24 cellular contexts compared by ENCODE assay signal in genomic region chr22:17313591-17313990, GRCh38. TPM values are rescaled to one million over a fixed set of nuclear protein-coding genes. Genes with fewer than 3 reads are reported as not detected.
"Had no signal": no experiment of that assay in that cellular context is flagged by ENCODE, and none has a peak within 500 bp of the region (broad histone marks: within the 10 kb centered on the region; RNA-seq: fewer than 3 reads in every experiment).

No MANE protein-coding gene starts in this region.

- H3K27ac Mint-ChIP-seq: dendritic cell treated with granulocyte-macrophage colony-stimulating factor and Interleukin-4, amounts not matched to agents 40 ng/mL and 50 ng/mL, for 4 days; immature natural killer cell; type B pancreatic cell had no signal

- DNase-seq: colonic mucosa; effector CD8-positive, alpha-beta T cell; endodermal cell; foreskin keratinocyte; heart left ventricle; immature natural killer cell; mesendoderm; naive thymus-derived CD8-positive, alpha-beta T cell; pancreas; right lobe of liver; small intestine; stimulated activated CD4-positive, alpha-beta T cell treated with anti-CD3 and anti-CD28 coated beads, Interleukin-15, amount 100 ng/mL, for 24 hours; stimulated activated CD4-positive, alpha-beta T cell treated with anti-CD3 and anti-CD28 coated beads, Interleukin-2, amount 100 ng/mL, for 48 hours; stimulated activated naive CD4-positive, alpha-beta T cell; stimulated activated naive CD8-positive, alpha-beta T cell treated with anti-CD3 and anti-CD28 coated beads, Interleukin-15, amount 100 ng/mL, for 72 hours; testis; tibial artery had no signal

- H3K36me3 Mint-ChIP-seq: immature natural killer cell; naive thymus-derived CD8-positive, alpha-beta T cell; type B pancreatic cell had no signal

- H3K27me3 Mint-ChIP-seq: stimulated activated naive CD8-positive, alpha-beta T cell treated with anti-CD3 and anti-CD28 coated beads, Interleukin-15, amount 100 ng/mL, for 72 hours; type B pancreatic cell had no signal

- H3K27ac ChIP-seq: colonic mucosa, epithelial cell of prostate, foreskin keratinocyte, gastroesophageal sphincter, heart left ventricle, hepatocyte, neutrophil, pancreas, right lobe of liver, testis, tibial artery had no signal

- H3K4me1 Mint-ChIP-seq: central memory CD8-positive, alpha-beta T cell; immature natural killer cell; naive thymus-derived CD8-positive, alpha-beta T cell; stimulated activated naive CD8-positive, alpha-beta T cell treated with anti-CD3 and anti-CD28 coated beads, Interleukin-15, amount 100 ng/mL, for 72 hours had no signal

- H3K9me3 Mint-ChIP-seq: central memory CD8-positive, alpha-beta T cell; dendritic cell treated with granulocyte-macrophage colony-stimulating factor and Interleukin-4, amounts not matched to agents 40 ng/mL and 50 ng/mL, for 4 days; endodermal cell; immature natural killer cell; naive thymus-derived CD8-positive, alpha-beta T cell; stimulated activated naive CD8-positive, alpha-beta T cell treated with anti-CD3 and anti-CD28 coated beads, Interleukin-15, amount 100 ng/mL, for 72 hours; type B pancreatic cell had no signal

- H3K4me3 Mint-ChIP-seq: central memory CD8-positive, alpha-beta T cell; dendritic cell treated with granulocyte-macrophage colony-stimulating factor and Interleukin-4, amounts not matched to agents 40 ng/mL and 50 ng/mL, for 4 days; endodermal cell; immature natural killer cell; stimulated activated naive CD8-positive, alpha-beta T cell treated with anti-CD3 and anti-CD28 coated beads, Interleukin-15, amount 100 ng/mL, for 72 hours; type B pancreatic cell had no signal

RNA-seq across cellular contexts. Expression of gene CECR2, which starts 55.7 kb away (rescaled TPM):
- total RNA-seq: foreskin keratinocyte had no signal
